ENCODE assay signal across 8 cellular contexts in genomic region chr6:53718597-53719460, GRCh38. TPM values are rescaled to one million over a fixed set of nuclear protein-coding genes. Genes with fewer than 3 reads are reported as not detected.
A peak's percentile ranks its signal among the peaks of the same experiment; 100 is the strongest.
DNase-seq lines count a peak whose midpoint lies in the region; ATAC-seq lines count a peak whose summit lies in the region.

No MANE protein-coding gene starts in this region.

- H3K18ac ChIP-seq in mesenchymal stem cell (ENCODE audit: low read depth in 1 of 2, low read length in 2 of 2): no peak overlapping the region

- no peak overlapping the region for H2AK5ac ChIP-seq in mesenchymal stem cell (ENCODE audit: low read length, severe bottlenecking)

- no peak overlapping the region for H3K27ac ChIP-seq in mesenchymal stem cell (ENCODE audit: low read length, poor library complexity, severe bottlenecking)

- ATAC-seq in GM18520 (IDR thresholded peaks at IDR 0.05; ENCODE audit: unreplicated experiment): peak; percentile 97
- ATAC-seq in HG02885 (IDR thresholded peaks at IDR 0.05; ENCODE audit: poor library complexity, unreplicated experiment): peak; percentile 98

- no peak overlapping the region for H2BK12ac ChIP-seq in mesenchymal stem cell (ENCODE audit: low read length in 2 of 2)

- H3K4me1 ChIP-seq in endocrine pancreas (ENCODE audit: control insufficient read depth, insufficient read depth, low read length) (no peaks in the 10 kb centered on the region), mesenchymal stem cell (ENCODE audit: control insufficient read depth, insufficient read depth, low read depth, low read length) (no peaks in the 10 kb centered on the region)

- H4K8ac ChIP-seq in mesenchymal stem cell (ENCODE audit: low read length): no peak overlapping the region

- H3K9me3 ChIP-seq in endocrine pancreas (ENCODE audit: control insufficient read depth, low read length) (no peaks in the 10 kb centered on the region), mesenchymal stem cell (ENCODE audit: control insufficient read depth, low read length) (no peaks in the 10 kb centered on the region)

- H3K9ac ChIP-seq in endocrine pancreas (ENCODE audit: control insufficient read depth, insufficient read depth, low read length): no peak overlapping the region
- no peak overlapping the region for H3K9ac ChIP-seq in mesenchymal stem cell (ENCODE audit: low read length)

- no peaks in the 10 kb centered on the region for H3K79me1 ChIP-seq in mesenchymal stem cell (replicated peaks; ENCODE audit: low read length, poor library complexity, severe bottlenecking)

- DNase-seq in CMK (ENCODE audit: low read depth) (peak; percentile 20), NCI-H1105 treated with DMSO at 0.1 percent for 48 hours (lab: John Stamatoyannopoulos, UW) (peak; percentile 83), SKM-1 treated with dmso at 0.1 percent for 144 hours (lab: John Stamatoyannopoulos, UW; ENCODE audit: unreplicated experiment) (peak; percentile 64), mesenchymal stem cell (peak; percentile 62), posterior vena cava (ENCODE audit: low spot score) (no peak)

- WGBS in mesenchymal stem cell: 72% methylated on average over 8 of the region's 9 CpGs

- H2AFZ ChIP-seq in mesenchymal stem cell (ENCODE audit: low read depth, low read length): no peak overlapping the region

- H3K14ac ChIP-seq in mesenchymal stem cell (ENCODE audit: low read length in 2 of 2): no peak overlapping the region

- H3K23ac ChIP-seq in mesenchymal stem cell (ENCODE audit: low read length in 2 of 2): no peak overlapping the region

- peak overlapping the region; percentile 43 for H3K4me3 ChIP-seq in endocrine pancreas (ENCODE audit: control insufficient read depth, insufficient read depth, low read length)
- H3K4me3 ChIP-seq in mesenchymal stem cell (ENCODE audit: insufficient read depth in 1 of 2, low read depth in 1 of 2, low read length in 2 of 2): no peak overlapping the region

- no peak overlapping the region for H4K91ac ChIP-seq in mesenchymal stem cell (ENCODE audit: low read length)

- no peak overlapping the region for H2BK5ac ChIP-seq in mesenchymal stem cell (ENCODE audit: low read depth, low read length, poor library complexity, severe bottlenecking)

- H2BK15ac ChIP-seq in mesenchymal stem cell (ENCODE audit: low read depth, poor library complexity, severe bottlenecking): no peak overlapping the region

- no peak overlapping the region for H3K4ac ChIP-seq in mesenchymal stem cell (ENCODE audit: low read depth in 1 of 2, low read length in 2 of 2)

- intact Hi-C loops in posterior vena cava (cut with DNase I): no loop called here

- no peak overlapping the region for H3K4me2 ChIP-seq in mesenchymal stem cell (ENCODE audit: low read length, poor library complexity, severe bottlenecking)

- no peaks in the 10 kb centered on the region for H3K27me3 ChIP-seq in endocrine pancreas (ENCODE audit: control insufficient read depth, insufficient read depth, low read length)
- H3K27me3 ChIP-seq in mesenchymal stem cell (ENCODE audit: control insufficient read depth in 1 of 2, insufficient read depth in 1 of 2, low read length in 2 of 2): peaks cover 0 to 27% of the 10 kb centered on the region in 2 experiments

- no peak overlapping the region for H2BK120ac ChIP-seq in mesenchymal stem cell (ENCODE audit: low read depth, low read length)

- no peaks in the 10 kb centered on the region for H3K36me3 ChIP-seq in endocrine pancreas (ENCODE audit: control insufficient read depth, insufficient read depth, low read length)
- no peaks in the 10 kb centered on the region for H3K36me3 ChIP-seq in mesenchymal stem cell (ENCODE audit: control insufficient read depth in 1 of 2, insufficient read depth in 2 of 2, low read depth in 1 of 2, low read length in 2 of 2)

RNA-seq across cellular contexts. Expression of gene KLHL31, which starts 53.3 kb away (rescaled TPM):
- polyA plus RNA-seq in mesenchymal stem cell (2013, experiment 1 of 2): 0.01 TPM
- 0.04 TPM for polyA plus RNA-seq in mesenchymal stem cell (2013, experiment 2 of 2)
- under 1 TPM; 0.10 to 0.19 TPM for total RNA-seq in posterior vena cava
